24 cellular contexts compared by ENCODE assay signal in genomic region chr5:126967808-126968466, GRCh38.
A peak's percentile ranks its signal among the peaks of the same experiment; 100 is the strongest.
DNase-seq lines count a peak whose midpoint lies in the region; ATAC-seq and TF ChIP-seq lines count a peak whose summit lies in the region.
"Had no signal": no experiment of that assay in that cellular context is flagged by ENCODE, and none has a peak within 500 bp of the region (broad histone marks: within the 10 kb centered on the region; RNA-seq: fewer than 3 reads in every experiment).

No MANE protein-coding gene starts in this region.

- H3K36me3 ChIP-seq in gastroesophageal sphincter, result no peaks in the 10 kb centered on the region
- H3K36me3 ChIP-seq: left ventricle myocardium inferior, sigmoid colon had no signal

- H3K4me3 ChIP-seq in AG09309 (ENCODE audit: control insufficient read depth, low read depth, low read length) (no peak overlapping the region), gastroesophageal sphincter (no peak overlapping the region)
- H3K4me3 ChIP-seq: GM23248, left ventricle myocardium inferior, sigmoid colon had no signal

- no peak overlapping the region for H3K27ac ChIP-seq in gastroesophageal sphincter
- H3K27ac ChIP-seq: GM23248, left ventricle myocardium inferior, RWPE1, sigmoid colon had no signal

- no peaks in the 10 kb centered on the region for H3K27me3 ChIP-seq in gastroesophageal sphincter
- H3K27me3 ChIP-seq: sigmoid colon had no signal

- TF ChIP-seq EP300 in gastroesophageal sphincter (IDR thresholded peaks at IDR 0.05), result no peak

- H3K4me1 ChIP-seq in gastroesophageal sphincter, result peaks cover 0 to 15% (median 8%) of the 10 kb centered on the region in 3 donors

- DNase-seq in AG09309 (ENCODE audit: low read depth) (peak; percentile 21), H4 (ENCODE audit: low spot score) (peak; percentile 27), SK-N-DZ (ENCODE audit: low spot score) (peak; percentile 56), erythroblast (lab: John Stamatoyannopoulos, UW) (peak; percentile 66 to 69)
- DNase-seq: 8988T; activated CD4-positive, alpha-beta T cell treated with anti-CD3 and anti-CD28 coated beads for 4 hours; activated effector memory CD4-positive, alpha-beta T cell treated with Interleukin-2 at 50 U/mL for 16 hours; activated T-cell treated with anti-CD3 and anti-CD28 coated beads for 4 hours; dermis blood vessel endothelial cell; GM23248; islet precursor cell; left ventricle myocardium inferior; NCI-H1105 treated with DMSO at 0.1 percent for 48 hours; NCI-H2029 treated with DMSO at 0.1 percent for 48 hours; NCI-H748 treated with DMSO at 0.1 percent for 48 hours; sigmoid colon; stimulated activated CD4-positive, alpha-beta T cell treated with anti-CD3 and anti-CD28 coated beads, Interleukin-15, amount 100 ng/mL, for 24 hours; stimulated activated naive CD4-positive, alpha-beta T cell treated with Interleukin-2 at 50 U/mL for 16 hours; T-helper 17 cell had no signal

- TF ChIP-seq CTCF in AG09309 (IDR thresholded peaks at IDR 0.05; ENCODE audit: control insufficient read depth, insufficient read depth, low read depth, low read length, missing control alignments) (no peak), gastroesophageal sphincter (IDR thresholded peaks at IDR 0.05) (no peak)

- no peaks in the 10 kb centered on the region for H3K9me3 ChIP-seq in gastroesophageal sphincter
- H3K9me3 ChIP-seq: left ventricle myocardium inferior, sigmoid colon had no signal

- ATAC-seq in HG02970 (IDR thresholded peaks at IDR 0.05; ENCODE audit: low FRiP score, unreplicated experiment) (no peak), GM21825 (IDR thresholded peaks at IDR 0.05; ENCODE audit: unreplicated experiment) (no peak), gastroesophageal sphincter (no peak), GM21367 (IDR thresholded peaks at IDR 0.05; ENCODE audit: unreplicated experiment) (no peak)
- ATAC-seq: T-helper 17 cell had no signal

- TF ChIP-seq POLR2A in erythroblast (IDR thresholded peaks at IDR 0.05; ENCODE audit: low read length), result no peak
- no peak for TF ChIP-seq POLR2A in gastroesophageal sphincter (IDR thresholded peaks at IDR 0.05)

- 78 to 86% methylated on average over 1 to 2 of the region's 2 CpGs for WGBS in gastroesophageal sphincter (ENCODE audit: low coverage in 1 of 2), 2 donors
